Comparison of ENCODE assay signal across 8 cellular contexts in the genomic region with DNA sequence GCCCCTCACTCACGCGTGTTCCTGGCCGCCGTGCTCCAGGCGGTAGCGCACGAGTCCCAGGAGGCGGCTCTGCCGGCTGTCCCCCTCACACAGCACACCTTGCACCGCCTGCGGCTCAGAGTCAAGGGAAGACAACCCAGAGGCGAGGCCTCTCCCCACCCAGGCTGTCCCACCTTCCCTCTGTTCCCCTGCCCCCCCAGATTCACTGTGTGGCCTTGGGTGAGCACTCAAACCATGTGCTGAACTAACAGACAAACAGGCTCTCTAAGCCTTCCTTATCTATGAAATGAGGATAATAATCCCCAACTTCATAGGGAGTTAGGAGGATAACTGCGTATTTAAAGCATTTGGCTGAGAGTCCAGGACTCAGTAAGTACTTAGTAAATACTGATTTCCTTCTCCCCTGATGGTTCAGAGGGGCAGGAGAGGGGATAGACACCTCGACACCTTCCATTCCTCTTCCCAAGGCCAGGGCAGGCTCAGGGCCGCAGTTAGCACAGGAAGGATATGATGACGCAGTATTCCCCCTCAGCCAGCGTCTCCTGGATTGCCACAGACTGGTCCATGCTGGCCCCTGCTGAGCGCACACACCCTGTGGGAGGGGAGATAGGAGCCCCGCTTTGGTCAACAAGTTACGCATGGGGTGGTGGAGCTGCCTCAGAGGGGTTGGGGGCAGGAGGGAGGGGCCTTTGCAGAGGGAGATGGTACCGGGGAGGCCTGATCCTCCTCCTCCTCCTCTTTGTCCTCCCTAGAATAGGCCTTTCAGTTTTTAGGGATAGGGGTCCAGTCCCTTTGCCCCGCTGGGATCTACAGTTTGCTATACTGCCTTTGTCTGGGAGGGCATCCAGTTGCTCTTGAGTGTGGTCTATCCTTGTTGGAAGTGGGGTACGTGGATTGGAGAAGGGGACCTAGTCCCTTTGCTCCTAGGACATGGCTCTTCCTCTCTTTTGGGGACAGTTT. TPM values are rescaled to one million over a fixed set of nuclear protein-coding genes. Genes with fewer than 3 reads are reported as not detected.
DNase-seq lines count a peak whose midpoint lies in the region; ATAC-seq and TF ChIP-seq lines count a peak whose summit lies in the region.

No MANE protein-coding gene starts in this region.

- no peaks in the 10 kb centered on the region for H3K9me2 ChIP-seq in PC-3 (replicated peaks; ENCODE audit: low read length)

- H3K27ac ChIP-seq in CD8-positive, alpha-beta memory T cell (ENCODE audit: low read depth, low read length), result peak overlapping the region; percentile 64
- H3K27ac ChIP-seq in neuronal stem cell (replicated peaks; ENCODE audit: low read length) (no peak overlapping the region), PC-3 (ENCODE audit: low read length) (no peak overlapping the region)

- CTCF ChIA-PET in CD8-positive, alpha-beta memory T cell (lab: Charles Lee), result no interaction called here
- CTCF ChIA-PET in activated CD8-positive, alpha-beta T cell treated with anti-CD3 and anti-CD28 coated beads, Interleukin-2, amount 10 ng/mL, durations not matched to agents 7 days and 5 days (lab: Charles Lee), result interaction anchor here (1.5 kb wide), 1 partner anchor 10 kb away, joined by 6 read pairs; no protein-coding TSS in a partner anchor
- CTCF ChIA-PET in PC-3 (lab: Charles Lee), result no interaction called here

- peak overlapping the region; percentile 69 for H3K4me3 ChIP-seq in CD8-positive, alpha-beta memory T cell (ENCODE audit: low read length)
- H3K4me3 ChIP-seq in neuronal stem cell (ENCODE audit: low read length in 2 of 2) (peak overlapping the region; percentile 82 to 88), PC-3 (ENCODE audit: low read length) (no peak overlapping the region)

- H2BK5ac ChIP-seq in neuronal stem cell (ENCODE audit: low read length), result peak overlapping the region; percentile 29

- no peaks in the 10 kb centered on the region for H3K9me3 ChIP-seq in CD8-positive, alpha-beta memory T cell (ENCODE audit: low read length)
- H3K9me3 ChIP-seq in neuronal stem cell (replicated peaks in 1 of 2; ENCODE audit: control insufficient read depth in 2 of 2, insufficient read depth in 1 of 2, low read depth in 1 of 2, low read length in 2 of 2) (no peaks in the 10 kb centered on the region), PC-3 (ENCODE audit: low read length) (no peaks in the 10 kb centered on the region)

- no peak overlapping the region for H3K4ac ChIP-seq in neuronal stem cell (ENCODE audit: low read length)

- peaks cover 16% of the 10 kb centered on the region for H3K4me1 ChIP-seq in CD8-positive, alpha-beta memory T cell (ENCODE audit: insufficient read depth, low read length)
- H3K4me1 ChIP-seq in neuronal stem cell (ENCODE audit: control insufficient read depth in 2 of 2, insufficient read depth in 1 of 2, low read depth in 1 of 2, low read length in 2 of 2) (peaks cover 7 to 12% of the 10 kb centered on the region in 2 donors), PC-3 (ENCODE audit: insufficient read depth, low read length) (no peaks in the 10 kb centered on the region)

- peak overlapping the region; percentile 20 for H2BK15ac ChIP-seq in neuronal stem cell (ENCODE audit: low read length)

- H3K9me3 Mint-ChIP-seq in CD8-positive, alpha-beta memory T cell, result no peaks in the 10 kb centered on the region
- no peaks in the 10 kb centered on the region for H3K9me3 Mint-ChIP-seq in activated CD8-positive, alpha-beta T cell treated with anti-CD3 and anti-CD28 coated beads, Interleukin-2, amount 10 ng/mL, durations not matched to agents 7 days and 5 days (ENCODE audit: insufficient read depth)

- H3K9ac ChIP-seq in neuronal stem cell (ENCODE audit: low read depth, low read length, poor library complexity) (peak overlapping the region; percentile 87), PC-3 (ENCODE audit: low read length) (no peak overlapping the region)

- peaks cover 0 to 12% (median 3%) of the 10 kb centered on the region in 3 donors for H3K36me3 Mint-ChIP-seq in CD8-positive, alpha-beta memory T cell
- H3K36me3 Mint-ChIP-seq in activated CD8-positive, alpha-beta T cell treated with anti-CD3 and anti-CD28 coated beads, Interleukin-2, amount 10 ng/mL, durations not matched to agents 7 days and 5 days (ENCODE audit: low read depth), result peaks cover 7% of the 10 kb centered on the region

- TF ChIP-seq CTCF in PC-3 (conservative IDR thresholded peaks at IDR 0.05; ENCODE audit: low read depth, low read length), result no peak

- H3F3A ChIP-seq in PC-3 (ENCODE audit: low read length, unreplicated experiment), result no peaks in the 10 kb centered on the region

- no peak overlapping the region for H2BK12ac ChIP-seq in neuronal stem cell (ENCODE audit: low read length)

- no peaks in the 10 kb centered on the region for H3K79me1 ChIP-seq in neuronal stem cell (ENCODE audit: low read depth, low read length)

- H3K18ac ChIP-seq in neuronal stem cell (ENCODE audit: low read length), result no peak overlapping the region

- H2BK120ac ChIP-seq in neuronal stem cell (ENCODE audit: low read depth, low read length), result no peak overlapping the region

- peak overlapping the region; percentile 71 to 95 (median 89) for H3K4me3 Mint-ChIP-seq in CD8-positive, alpha-beta memory T cell
- H3K4me3 Mint-ChIP-seq in activated CD8-positive, alpha-beta T cell treated with anti-CD3 and anti-CD28 coated beads, Interleukin-2, amount 10 ng/mL, durations not matched to agents 7 days and 5 days, result peak overlapping the region; percentile 92

- DNase-seq in CD8-positive, alpha-beta memory T cell, result no peak
- DNase-seq in activated CD8-positive, alpha-beta T cell treated with anti-CD3 and anti-CD28 coated beads, Interleukin-2, amount 10 ng/mL, durations not matched to agents 7 days and 5 days, result no peak
- DNase-seq in glomerular endothelial cell (ENCODE audit: extremely low read depth, low read depth, low spot score) (peak; percentile 55), neuronal stem cell (ENCODE audit: low spot score) (no peak), PC-3 (no peak), ecto neural progenitor cell (ENCODE audit: low spot score) (no peak)

- peaks cover 4% of the 10 kb centered on the region for H3K36me3 ChIP-seq in CD8-positive, alpha-beta memory T cell (ENCODE audit: insufficient read depth, low read length)
- peaks cover 0 to 3% of the 10 kb centered on the region in 2 donors for H3K36me3 ChIP-seq in neuronal stem cell (replicated peaks in 1 of 2; ENCODE audit: control insufficient read depth in 2 of 2, insufficient read depth in 2 of 2, low read length in 2 of 2)
- H3K36me3 ChIP-seq in PC-3 (ENCODE audit: low read depth, low read length), result no peaks in the 10 kb centered on the region

- no peak overlapping the region for H3K14ac ChIP-seq in neuronal stem cell (ENCODE audit: low read length)

- intact Hi-C loops in PC-3 (cut with micrococcal nuclease), result no loop called here

- no peaks in the 10 kb centered on the region for H3K79me2 ChIP-seq in PC-3 (ENCODE audit: low read length)

- no TSS peak for BruUV-seq in PC-3 (replicated peaks; lab: Mats Ljungman, UMichigan)

- H3K27ac Mint-ChIP-seq in CD8-positive, alpha-beta memory T cell, result peak overlapping the region in 4 of 8 donors; percentile 86 to 94 (median 89)
- H3K27ac Mint-ChIP-seq in activated CD8-positive, alpha-beta T cell treated with anti-CD3 and anti-CD28 coated beads, Interleukin-2, amount 10 ng/mL, durations not matched to agents 7 days and 5 days, result peak overlapping the region; percentile 97

- POLR2A ChIA-PET in CD8-positive, alpha-beta memory T cell (lab: Charles Lee), result interaction anchor here (0.5 kb wide), 1 partner anchor 45 kb away, joined by 5 read pairs; no protein-coding TSS in a partner anchor
- POLR2A ChIA-PET in activated CD8-positive, alpha-beta T cell treated with anti-CD3 and anti-CD28 coated beads, Interleukin-2, amount 10 ng/mL, durations not matched to agents 7 days and 5 days (lab: Charles Lee), result interaction anchor here (0.6 to 1.7 kb wide), 4 partner anchors 8 to 440 kb away, joined by 3 to 8 read pairs (median 4); no protein-coding TSS in a partner anchor
- POLR2A ChIA-PET in PC-3 (lab: Charles Lee; ENCODE audit: unreplicated experiment), result no interaction called here

- H4K20me1 ChIP-seq in PC-3 (ENCODE audit: low read length), result no peaks in the 10 kb centered on the region

- ATAC-seq in HG02588 (IDR thresholded peaks at IDR 0.05; ENCODE audit: unreplicated experiment) (peak; percentile 5), PC-3 (no peak), GM18867 (IDR thresholded peaks at IDR 0.05; ENCODE audit: unreplicated experiment) (no peak)
- ATAC-seq in activated CD8-positive, alpha-beta T cell treated with anti-CD3 and anti-CD28 coated beads, Interleukin-2, amount 10 ng/mL, durations not matched to agents 7 days and 5 days, result no peak

- H4K91ac ChIP-seq in neuronal stem cell (ENCODE audit: low read depth, low read length, poor library complexity), result no peak overlapping the region

- H2AFZ ChIP-seq in neuronal stem cell (ENCODE audit: low read length) (peak overlapping the region; percentile 95), PC-3 (ENCODE audit: low read length) (no peak overlapping the region)

- H3K4me2 ChIP-seq in neuronal stem cell (ENCODE audit: insufficient read depth, low read length, poor library complexity, severe bottlenecking), result peak overlapping the region; percentile 92
- no peak overlapping the region for H3K4me2 ChIP-seq in PC-3 (ENCODE audit: low read length)

- no CpG with 5 or more reads among the region's 23 CpGs for WGBS in neuronal stem cell (ENCODE audit: extremely low coverage in 2 of 2, insufficient read length in 2 of 2, insufficient replicate concordance in 1 of 2), 2 donors

- no peak overlapping the region for H4K8ac ChIP-seq in neuronal stem cell (ENCODE audit: low read depth, low read length)

- H3K4me1 Mint-ChIP-seq in CD8-positive, alpha-beta memory T cell, result peaks cover 11 to 21% (median 13%) of the 10 kb centered on the region in 3 donors
- H3K4me1 Mint-ChIP-seq in activated CD8-positive, alpha-beta T cell treated with anti-CD3 and anti-CD28 coated beads, Interleukin-2, amount 10 ng/mL, durations not matched to agents 7 days and 5 days (ENCODE audit: low read depth), result peaks cover 25% of the 10 kb centered on the region

- H3K27me3 ChIP-seq in CD8-positive, alpha-beta memory T cell (ENCODE audit: insufficient read depth, low read length, poor library complexity, severe bottlenecking), result no peaks in the 10 kb centered on the region
- H3K27me3 ChIP-seq in neuronal stem cell (ENCODE audit: control insufficient read depth in 3 of 3, insufficient read depth in 3 of 3, low read depth in 1 of 3, low read length in 3 of 3) (no peaks in the 10 kb centered on the region), PC-3 (ENCODE audit: low read length) (no peaks in the 10 kb centered on the region)

- peak overlapping the region; percentile 47 for H2AK5ac ChIP-seq in neuronal stem cell (ENCODE audit: low read depth, low read length)

- peak overlapping the region; percentile 23 for H3K23ac ChIP-seq in neuronal stem cell (ENCODE audit: low read depth, low read length, poor library complexity)

- H3K27me3 Mint-ChIP-seq in CD8-positive, alpha-beta memory T cell, result peaks cover 0 to 4% of the 10 kb centered on the region in 2 donors
- no peaks in the 10 kb centered on the region for H3K27me3 Mint-ChIP-seq in activated CD8-positive, alpha-beta T cell treated with anti-CD3 and anti-CD28 coated beads, Interleukin-2, amount 10 ng/mL, durations not matched to agents 7 days and 5 days (ENCODE audit: low read depth)

RNA-seq across cellular contexts. Expression of a gene that starts 0.8 kb away (rescaled TPM):
- total RNA-seq in CD8-positive, alpha-beta memory T cell, result 10 to 100 TPM; 24.1 to 25.1 TPM
- 22.9 TPM for polyA plus RNA-seq in CD8-positive, alpha-beta memory T cell
- total RNA-seq in activated CD8-positive, alpha-beta T cell treated with anti-CD3 and anti-CD28 coated beads, Interleukin-2, amount 10 ng/mL, durations not matched to agents 7 days and 5 days, result 10 to 100 TPM; 40.2 to 41.1 TPM
- total RNA-seq in glomerular endothelial cell (9.4 and 13.8 TPM in 2 replicates), PC-3 (2014; rRNA removed) (10.5 and 12.1 TPM in 2 replicates)
- 9.2 TPM for polyA plus RNA-seq in neuronal stem cell (2013, experiment 1 of 2)
- 9.3 TPM for polyA plus RNA-seq in neuronal stem cell (2013, experiment 2 of 2)

RNA-seq across cellular contexts. Expression of a gene that starts 43.8 kb away (rescaled TPM):
- total RNA-seq in CD8-positive, alpha-beta memory T cell, result 100 to 1,000 TPM; 116 to 129 TPM
- 94.6 TPM for polyA plus RNA-seq in CD8-positive, alpha-beta memory T cell
- total RNA-seq in activated CD8-positive, alpha-beta T cell treated with anti-CD3 and anti-CD28 coated beads, Interleukin-2, amount 10 ng/mL, durations not matched to agents 7 days and 5 days, result 10 to 100 TPM; 86.3 to 98.0 TPM
- total RNA-seq in glomerular endothelial cell, result 35.5 and 65.5 TPM in 2 replicates
- polyA plus RNA-seq in neuronal stem cell (2013, experiment 1 of 2), result 53.3 TPM
- polyA plus RNA-seq in neuronal stem cell (2013, experiment 2 of 2), result 50.9 TPM
- total RNA-seq in PC-3 (2014; rRNA removed), result 103 and 142 TPM in 2 replicates

RNA-seq across cellular contexts. Expression of a gene that starts 59.3 kb away (rescaled TPM):
- total RNA-seq in CD8-positive, alpha-beta memory T cell, result 10 to 100 TPM; 15.4 to 17.5 TPM
- polyA plus RNA-seq in CD8-positive, alpha-beta memory T cell, result 19.7 TPM
- total RNA-seq in activated CD8-positive, alpha-beta T cell treated with anti-CD3 and anti-CD28 coated beads, Interleukin-2, amount 10 ng/mL, durations not matched to agents 7 days and 5 days, result 10 to 100 TPM; 12.4 to 13.5 TPM
- total RNA-seq in glomerular endothelial cell, result 55.4 and 90.1 TPM in 2 replicates
- 26.5 TPM for polyA plus RNA-seq in neuronal stem cell (2013, experiment 1 of 2)
- polyA plus RNA-seq in neuronal stem cell (2013, experiment 2 of 2), result 25.9 TPM
- total RNA-seq in PC-3 (2014; rRNA removed), result 3.6 and 6.3 TPM in 2 replicates
